ENCODE assay signal across 8 cellular contexts in genomic region chrX:47190445-47191269, GRCh38. TPM values are rescaled to one million over a fixed set of nuclear protein-coding genes. Genes with fewer than 3 reads are reported as not detected.
DNase-seq lines count a peak whose midpoint lies in the region; ATAC-seq and TF ChIP-seq lines count a peak whose summit lies in the region.

No MANE protein-coding gene starts in this region.

- H3K27me3 ChIP-seq in heart right ventricle = peaks cover 0 to 53% (median 0%) of the 10 kb centered on the region in 7 donors
- H3K27me3 ChIP-seq in upper lobe of right lung = no peaks in the 10 kb centered on the region

- peaks cover 0 to 42% (median 17%) of the 10 kb centered on the region in 9 donors for H3K4me1 ChIP-seq in heart right ventricle
- peaks cover 6% of the 10 kb centered on the region for H3K4me1 ChIP-seq in upper lobe of right lung

- H3K4me3 ChIP-seq in GM12864 (ENCODE audit: low read depth, low read length) (peak overlapping the region; percentile 74), heart right ventricle (peak overlapping the region; percentile 41 to 66 (median 60)), upper lobe of right lung (peak overlapping the region; percentile 65)

- ATAC-seq in HG02678 (IDR thresholded peaks at IDR 0.05; ENCODE audit: unreplicated experiment) (peak; percentile 68), heart right ventricle (peak; percentile 77 to 93 (median 86)), upper lobe of right lung (peak; percentile 94)
- ATAC-seq in activated naive CD8-positive, alpha-beta T cell treated with anti-CD3 and anti-CD28 coated beads, Interleukin-2, amount 50 U/mL, for 24 hours = peak; percentile 85

- peak overlapping the region; percentile 90 for H3K4me3 Mint-ChIP-seq in activated naive CD8-positive, alpha-beta T cell treated with anti-CD3 and anti-CD28 coated beads, Interleukin-2, amount 50 U/mL, for 24 hours

- peaks cover 0 to 16% (median 0%) of the 10 kb centered on the region in 9 donors for H3K36me3 ChIP-seq in heart right ventricle
- no peaks in the 10 kb centered on the region for H3K36me3 ChIP-seq in upper lobe of right lung

- no peaks in the 10 kb centered on the region for H3K9me3 Mint-ChIP-seq in activated naive CD8-positive, alpha-beta T cell treated with anti-CD3 and anti-CD28 coated beads, Interleukin-2, amount 50 U/mL, for 24 hours

- 2 to 3% methylated on average over 37 to 40 of the region's 40 CpGs for WGBS in heart right ventricle, 2 donors

- TF ChIP-seq CTCF in GM12864 (IDR thresholded peaks at IDR 0.05; ENCODE audit: low read depth, low read length, missing control alignments) (no peak), heart right ventricle (IDR thresholded peaks at IDR 0.05) (no peak), upper lobe of right lung (IDR thresholded peaks at IDR 0.05) (no peak)

- H3K27ac Mint-ChIP-seq in activated naive CD8-positive, alpha-beta T cell treated with anti-CD3 and anti-CD28 coated beads, Interleukin-2, amount 50 U/mL, for 24 hours = peak overlapping the region; percentile 90

- H3K4me1 Mint-ChIP-seq in activated naive CD8-positive, alpha-beta T cell treated with anti-CD3 and anti-CD28 coated beads, Interleukin-2, amount 50 U/mL, for 24 hours = peaks cover 46% of the 10 kb centered on the region

- DNase-seq in GM12864 (ENCODE audit: low read depth) (peak; percentile 86), NCI-H1436 (lab: John Stamatoyannopoulos, UW) (peak; percentile 80), SW 1271 (lab: John Stamatoyannopoulos, UW) (peak; percentile 74 to 79), heart right ventricle (peak; percentile 84 to 85), posterior vena cava (ENCODE audit: low spot score) (peak; percentile 94), upper lobe of right lung (peak; percentile 91)
- peak; percentile 78 for DNase-seq in activated naive CD8-positive, alpha-beta T cell treated with anti-CD3 and anti-CD28 coated beads, Interleukin-2, amount 50 U/mL, for 24 hours

- H3K36me3 Mint-ChIP-seq in activated naive CD8-positive, alpha-beta T cell treated with anti-CD3 and anti-CD28 coated beads, Interleukin-2, amount 50 U/mL, for 24 hours (ENCODE audit: low read depth) = peaks cover 25% of the 10 kb centered on the region

- intact Hi-C loops in heart right ventricle (cut with DNase I) (loop anchor here (1.0 to 10.0 kb wide), 6 partner anchors 172 to 464 kb away; partner anchors contain the start of genes ELK1 (in 1 of the 10) and UXT (in 1 of the 10)), posterior vena cava (cut with DNase I) (loop anchor here in 1 of 2 donors (10.0 kb wide), 2 partner anchors 194 to 334 kb away; no protein-coding TSS in a partner anchor), upper lobe of right lung (cut with DNase I) (loop anchor here (10.0 kb wide), 2 partner anchors 194 to 334 kb away; no protein-coding TSS in a partner anchor)

- no peaks in the 10 kb centered on the region for H3K27me3 Mint-ChIP-seq in activated naive CD8-positive, alpha-beta T cell treated with anti-CD3 and anti-CD28 coated beads, Interleukin-2, amount 50 U/mL, for 24 hours

- no peaks in the 10 kb centered on the region for H3K9me3 ChIP-seq in heart right ventricle
- no peaks in the 10 kb centered on the region for H3K9me3 ChIP-seq in upper lobe of right lung

- peak overlapping the region in 7 of 10 donors; percentile 39 to 70 (median 58) for H3K27ac ChIP-seq in heart right ventricle
- no peak overlapping the region for H3K27ac ChIP-seq in upper lobe of right lung

RNA-seq across cellular contexts. Expression of gene UBA1, which starts 3.0 kb away (rescaled TPM):
- total RNA-seq in heart right ventricle (100 to 1,000 TPM; 110 to 157 (median 128) TPM), posterior vena cava (100 to 1,000 TPM; 151 to 179 TPM), upper lobe of right lung (161 TPM)
- 10 to 100 TPM; 90.9 to 99.4 TPM for polyA plus RNA-seq in heart right ventricle

RNA-seq across cellular contexts. Expression of gene CDK16, which starts 27.8 kb away (rescaled TPM):
- 100 to 1,000 TPM; 129 to 193 (median 147) TPM for total RNA-seq in heart right ventricle
- 100 to 1,000 TPM; 110 to 124 TPM for polyA plus RNA-seq in heart right ventricle
- 10 to 100 TPM; 53.5 to 55.3 TPM for total RNA-seq in posterior vena cava
- total RNA-seq in upper lobe of right lung = 66.4 TPM

RNA-seq across cellular contexts. Expression of gene USP11, which starts 42.2 kb away (rescaled TPM):
- total RNA-seq in heart right ventricle = 10 to 100 TPM; 36.4 to 73.0 (median 58.6) TPM
- polyA plus RNA-seq in heart right ventricle = 10 to 100 TPM; 20.0 to 25.4 TPM
- total RNA-seq in posterior vena cava = 10 to 100 TPM; 50.2 to 61.6 TPM
- 56.0 TPM for total RNA-seq in upper lobe of right lung

RNA-seq across cellular contexts. Expression of gene RBM10, which starts 45.6 kb away (rescaled TPM):
- total RNA-seq in heart right ventricle (10 to 100 TPM; 23.1 to 32.1 (median 26.4) TPM), posterior vena cava (10 to 100 TPM; 17.8 to 20.8 TPM), upper lobe of right lung (31.9 TPM)
- polyA plus RNA-seq in heart right ventricle = 10 to 100 TPM; 26.9 to 27.6 TPM

RNA-seq across cellular contexts. Expression of gene NDUFB11, which starts 46.2 kb away (rescaled TPM):
- total RNA-seq in heart right ventricle (100 to 1,000 TPM; 149 to 217 (median 175) TPM), posterior vena cava (10 to 100 TPM; 35.7 to 44.0 TPM), upper lobe of right lung (57.4 TPM)
- 100 to 1,000 TPM; 155 to 178 TPM for polyA plus RNA-seq in heart right ventricle
